16 cellular contexts compared by ENCODE assay signal in genomic region chr1:246695136-246695535, GRCh38. TPM values are rescaled to one million over a fixed set of nuclear protein-coding genes. Genes with fewer than 3 reads are reported as not detected.
DNase-seq lines count a peak whose midpoint lies in the region; ATAC-seq and TF ChIP-seq lines count a peak whose summit lies in the region.
"Had no signal": no experiment of that assay in that cellular context is flagged by ENCODE, and none has a peak within 500 bp of the region (broad histone marks: within the 10 kb centered on the region; RNA-seq: fewer than 3 reads in every experiment).

No MANE protein-coding gene starts in this region.

- no peaks in the 10 kb centered on the region for H3K9me2 ChIP-seq in Karpas-422 (replicated peaks; ENCODE audit: insufficient read depth, low read length)

- peaks cover 24% of the 10 kb centered on the region for H3K4me1 ChIP-seq in Karpas-422 (ENCODE audit: low read length)

- H3K9ac ChIP-seq in Karpas-422 (ENCODE audit: low read length): no peak overlapping the region
- H3K9ac ChIP-seq: KMS-11 had no signal

- H3K79me2 ChIP-seq in Karpas-422 (ENCODE audit: low read length): no peaks in the 10 kb centered on the region

- no peaks in the 10 kb centered on the region for H3K27me3 ChIP-seq in Karpas-422 (ENCODE audit: low read length)
- H3K27me3 ChIP-seq in WERI-Rb-1 (ENCODE audit: insufficient read depth, low read depth, severe bottlenecking): no peaks in the 10 kb centered on the region

- H3K4me2 ChIP-seq in Karpas-422 (ENCODE audit: low read depth, low read length, poor library complexity, severe bottlenecking): no peak overlapping the region
- H3K4me2 ChIP-seq: KMS-11 had no signal

- H2AFZ ChIP-seq in Karpas-422 (ENCODE audit: low read length): no peak overlapping the region

- H3K4me3 ChIP-seq in Karpas-422 (ENCODE audit: low read length) (no peak overlapping the region), epithelial cell of esophagus (ENCODE audit: low read length) (no peak overlapping the region), WERI-Rb-1 (ENCODE audit: low read depth, low read length) (no peak overlapping the region)

- 0 out of 2 replicates have a peak, but pooled peaks cover 2% of the 10 kb centered on the region for H3K36me3 ChIP-seq in Karpas-422 (ENCODE audit: insufficient read depth, low read length)
- no peaks in the 10 kb centered on the region for H3K36me3 ChIP-seq in WERI-Rb-1

- DNase-seq in EH (ENCODE audit: low read depth) (peak; percentile 30), Karpas-422 (peak; percentile 31), epithelial cell of esophagus (ENCODE audit: low read depth) (peak; percentile 84), left lobe of liver (ENCODE audit: low spot score) (peak; percentile 24), NCI-H2171 treated with DMSO at 0.1 percent for 48 hours (lab: John Stamatoyannopoulos, UW) (no peak), WERI-Rb-1 (no peak)
- DNase-seq: CD8-positive, alpha-beta T cell; DND-41; HCEC 1CT; NCI-H1417 treated with DMSO at 0.1 percent for 48 hours; NCI-H2081; NCI-H524; SIG-M5 had no signal

- no peak for ATAC-seq in left lobe of liver
- no peak for ATAC-seq in GM18517 (IDR thresholded peaks at IDR 0.05; ENCODE audit: unreplicated experiment)
- ATAC-seq in HG03280 (IDR thresholded peaks at IDR 0.05; ENCODE audit: unreplicated experiment): no peak
- ATAC-seq: CD8-positive, alpha-beta T cell had no signal

- no peak for TF ChIP-seq CTCF in epithelial cell of esophagus (IDR thresholded peaks at IDR 0.05; ENCODE audit: insufficient read depth, low read depth, low read length, missing control alignments)
- TF ChIP-seq CTCF in WERI-Rb-1 (IDR thresholded peaks at IDR 0.05; ENCODE audit: low read depth, low read length): no peak

- H3K9me3 ChIP-seq in Karpas-422 (ENCODE audit: low read length) (no peaks in the 10 kb centered on the region), WERI-Rb-1 (ENCODE audit: severe bottlenecking) (peaks cover 19% of the 10 kb centered on the region)

- H4K20me1 ChIP-seq in Karpas-422 (ENCODE audit: insufficient read depth, low read depth, low read length): no peaks in the 10 kb centered on the region

- H3K27ac ChIP-seq in Karpas-422 (ENCODE audit: low read length) (no peak overlapping the region), WERI-Rb-1 (no peak overlapping the region)
- H3K27ac ChIP-seq: KMS-11 had no signal

RNA-seq across cellular contexts. Expression of gene SCCPDH, which starts 29.1 kb away (rescaled TPM):
- total RNA-seq in Karpas-422 (2014; rRNA removed; shearing (Covaris generic); ENCODE audit: low replicate concordance): 35.1 and 42.3 TPM in 2 replicates
- 94.6 TPM for total RNA-seq in left lobe of liver

Comparison
In these comparisons a context has a peak if more than half of its experiments do, and no peak if none do; other contexts are left out.
1. DNase-seq: peak in EH (single experiment), Karpas-422 (single experiment), epithelial cell of esophagus (single experiment) and left lobe of liver (single experiment); none in NCI-H2171 treated with DMSO at 0.1 percent for 48 hours (single experiment) and WERI-Rb-1 (single experiment).